In genomic region chr1:111204211-111204883, GRCh38 we compare ENCODE assay signal across 8 cellular contexts. TPM values are rescaled to one million over a fixed set of nuclear protein-coding genes. Genes with fewer than 3 reads are reported as not detected.
DNase-seq lines count a peak whose midpoint lies in the region; ATAC-seq and TF ChIP-seq lines count a peak whose summit lies in the region.

No MANE protein-coding gene starts in this region.

- H3K4me3 Mint-ChIP-seq in stimulated activated naive B cell treated with anti-CD40 and anti-IgM and Interleukin-4, amounts not matched to agents 10 μg/mL and 1 μg/mL and 100 μg/mL, for 72 hours: peak overlapping the region; percentile 78 to 79

- H3K27me3 Mint-ChIP-seq in stimulated activated naive B cell treated with anti-CD40 and anti-IgM and Interleukin-4, amounts not matched to agents 10 μg/mL and 1 μg/mL and 100 μg/mL, for 72 hours: no peaks in the 10 kb centered on the region

- 43% methylated on average over 58 of the region's 58 CpGs for WGBS in mesenchymal stem cell

- H2BK15ac ChIP-seq in mesenchymal stem cell (ENCODE audit: low read depth, poor library complexity, severe bottlenecking): peak overlapping the region; percentile 58

- peak overlapping the region; percentile 84 for H3K27ac Mint-ChIP-seq in stimulated activated naive B cell treated with anti-CD40 and anti-IgM and Interleukin-4, amounts not matched to agents 10 μg/mL and 1 μg/mL and 100 μg/mL, for 72 hours

- peak overlapping the region; percentile 99 for H3K27ac ChIP-seq in BLaER1
- H3K27ac ChIP-seq in brain microvascular endothelial cell: no peak overlapping the region
- no peak overlapping the region for H3K27ac ChIP-seq in mesenchymal stem cell (ENCODE audit: low read length, poor library complexity, severe bottlenecking)

- H3K4me3 ChIP-seq in BLaER1 (peak overlapping the region; percentile 76), brain microvascular endothelial cell (ENCODE audit: low read depth, low read length) (peak overlapping the region; percentile 53), mesenchymal stem cell (ENCODE audit: insufficient read depth in 1 of 2, low read depth in 1 of 2, low read length in 2 of 2) (peak overlapping the region; percentile 56 to 76)

- peak overlapping the region; percentile 96 for H3K9ac ChIP-seq in BLaER1
- H3K9ac ChIP-seq in mesenchymal stem cell (ENCODE audit: low read length): peak overlapping the region; percentile 67

- H3K9me3 ChIP-seq in BLaER1 (no peaks in the 10 kb centered on the region), mesenchymal stem cell (ENCODE audit: control insufficient read depth, low read length) (no peaks in the 10 kb centered on the region)

- H3K27me3 ChIP-seq in BLaER1 (no peaks in the 10 kb centered on the region), brain microvascular endothelial cell (replicated peaks) (peaks cover 12% of the 10 kb centered on the region), mesenchymal stem cell (ENCODE audit: control insufficient read depth in 1 of 2, insufficient read depth in 1 of 2, low read length in 2 of 2) (peaks cover 13 to 22% of the 10 kb centered on the region in 2 experiments)

- peaks cover 4 to 9% of the 10 kb centered on the region in 2 donors for H3K36me3 Mint-ChIP-seq in stimulated activated naive B cell treated with anti-CD40 and anti-IgM and Interleukin-4, amounts not matched to agents 10 μg/mL and 1 μg/mL and 100 μg/mL, for 72 hours

- H2BK5ac ChIP-seq in mesenchymal stem cell (ENCODE audit: low read depth, low read length, poor library complexity, severe bottlenecking): no peak overlapping the region

- H3K4me1 Mint-ChIP-seq in stimulated activated naive B cell treated with anti-CD40 and anti-IgM and Interleukin-4, amounts not matched to agents 10 μg/mL and 1 μg/mL and 100 μg/mL, for 72 hours: peaks cover 38 to 59% of the 10 kb centered on the region in 2 donors

- no peaks in the 10 kb centered on the region for H4K20me1 ChIP-seq in BLaER1

- peak; percentile 72 for TF ChIP-seq POLR2A in GM19193 (IDR thresholded peaks at IDR 0.05; ENCODE audit: extremely low read depth, insufficient read depth, insufficient read length)

- H3K36me3 ChIP-seq in BLaER1 (peaks cover 2% of the 10 kb centered on the region; the same call in 1 of the 2 replicates), brain microvascular endothelial cell (replicated peaks) (no peaks in the 10 kb centered on the region), mesenchymal stem cell (ENCODE audit: control insufficient read depth in 1 of 2, insufficient read depth in 2 of 2, low read depth in 1 of 2, low read length in 2 of 2) (peaks cover 0 to 3% of the 10 kb centered on the region in 2 experiments)

- no peak overlapping the region for H2AK5ac ChIP-seq in mesenchymal stem cell (ENCODE audit: low read length, severe bottlenecking)

- ATAC-seq in HG03342 (IDR thresholded peaks at IDR 0.05; ENCODE audit: unreplicated experiment): peak; percentile 53
- peak; percentile 78 to 80 for ATAC-seq in stimulated activated naive B cell treated with anti-CD40 and anti-IgM and Interleukin-4, amounts not matched to agents 10 μg/mL and 1 μg/mL and 100 μg/mL, for 72 hours (replicated peaks)

- no peak overlapping the region for H4K91ac ChIP-seq in mesenchymal stem cell (ENCODE audit: low read length)

- peak overlapping the region; percentile 27 for H4K8ac ChIP-seq in mesenchymal stem cell (ENCODE audit: low read length)

- peak overlapping the region in 1 of 2 experiments; percentile 26 for H3K18ac ChIP-seq in mesenchymal stem cell (ENCODE audit: low read depth in 1 of 2, low read length in 2 of 2)

- no peak overlapping the region for H3K23ac ChIP-seq in mesenchymal stem cell (ENCODE audit: low read length in 2 of 2)

- H3K14ac ChIP-seq in mesenchymal stem cell (ENCODE audit: low read length in 2 of 2): peak overlapping the region in 1 of 2 experiments; percentile 71

- peak; percentile 50 to 81 (median 64) for DNase-seq in T-helper 2 cell
- no peak for DNase-seq in brain microvascular endothelial cell
- DNase-seq in mesenchymal stem cell: no peak
- DNase-seq in stimulated activated naive B cell treated with anti-CD40 and anti-IgM and Interleukin-4, amounts not matched to agents 10 μg/mL and 1 μg/mL and 100 μg/mL, for 72 hours: peak; percentile 54
- no peak for DNase-seq in pons (ENCODE audit: low spot score)

- in situ Hi-C loops in brain microvascular endothelial cell (cut with HindIII; ENCODE audit: low pct_ligation_motif_present, low sequenced_read_pairs): loop anchor here (25.0 kb wide), 1 partner anchor 208 kb away; no protein-coding TSS in a partner anchor

- no peaks in the 10 kb centered on the region for H3K9me3 Mint-ChIP-seq in stimulated activated naive B cell treated with anti-CD40 and anti-IgM and Interleukin-4, amounts not matched to agents 10 μg/mL and 1 μg/mL and 100 μg/mL, for 72 hours

- H3K4me2 ChIP-seq in BLaER1: peak overlapping the region; percentile 88
- H3K4me2 ChIP-seq in mesenchymal stem cell (ENCODE audit: low read length, poor library complexity, severe bottlenecking): peak overlapping the region; percentile 55

- H2BK12ac ChIP-seq in mesenchymal stem cell (ENCODE audit: low read length in 2 of 2): peak overlapping the region in 1 of 2 experiments; percentile 13

- H3K4me1 ChIP-seq in BLaER1 (peaks cover 82% of the 10 kb centered on the region), mesenchymal stem cell (ENCODE audit: control insufficient read depth, insufficient read depth, low read depth, low read length) (peaks cover 13% of the 10 kb centered on the region)

- peak overlapping the region; percentile 77 for H2BK120ac ChIP-seq in mesenchymal stem cell (ENCODE audit: low read depth, low read length)

- H3K79me1 ChIP-seq in mesenchymal stem cell (replicated peaks; ENCODE audit: low read length, poor library complexity, severe bottlenecking): no peaks in the 10 kb centered on the region

- peak overlapping the region in 1 of 2 experiments; percentile 44 for H3K4ac ChIP-seq in mesenchymal stem cell (ENCODE audit: low read depth in 1 of 2, low read length in 2 of 2)

- peak overlapping the region; percentile 67 for H2AFZ ChIP-seq in mesenchymal stem cell (ENCODE audit: low read depth, low read length)

- TF ChIP-seq CTCF in brain microvascular endothelial cell (IDR thresholded peaks at IDR 0.05; ENCODE audit: low read depth, low read length, missing control alignments): no peak

RNA-seq across cellular contexts. Expression of gene DENND2D, which starts 3.9 kb away (rescaled TPM):
- 0.95 TPM for polyA plus RNA-seq in mesenchymal stem cell (2013, experiment 1 of 2)
- polyA plus RNA-seq in mesenchymal stem cell (2013, experiment 2 of 2): 0.85 TPM

RNA-seq across cellular contexts. Expression of gene CHI3L2, which starts 23.2 kb away (rescaled TPM):
- polyA plus RNA-seq in mesenchymal stem cell (2013, experiment 1 of 2): not detected
- polyA plus RNA-seq in mesenchymal stem cell (2013, experiment 2 of 2): not detected

Comparison
In these comparisons a context has a peak if more than half of its experiments do, and no peak if none do; other contexts are left out.
1. DNase-seq: peak in T-helper 2 cell (5 of 5) and stimulated activated naive B cell treated with anti-CD40 and anti-IgM and Interleukin-4, amounts not matched to agents 10 μg/mL and 1 μg/mL and 100 μg/mL, for 72 hours (single experiment); none in brain microvascular endothelial cell (single experiment), mesenchymal stem cell (single experiment) and pons (single experiment).
2. Peak in every context shown above with its lines, with median percentiles within 50 percentile points of each other: H3K4me3 ChIP-seq.